In genomic region chr1:72601035-72601674, GRCh38 we compare ENCODE assay signal across 18 cellular contexts.
"Had no signal": no experiment of that assay in that cellular context is flagged by ENCODE, and none has a peak within 500 bp of the region (broad histone marks: within the 10 kb centered on the region; RNA-seq: fewer than 3 reads in every experiment).

No MANE protein-coding gene starts in this region.

- H3K27me3 ChIP-seq: heart left ventricle, spleen, tibial artery, upper lobe of left lung, uterus had no signal

- H3K9me3 Mint-ChIP-seq: nephron progenitor cell; stimulated activated memory B cell treated with anti-CD40 and anti-IgM and Interleukin-4, amounts not matched to agents 10 μg/mL and 1 μg/mL and 100 μg/mL, for 72 hours had no signal

- H3K27me3 Mint-ChIP-seq: naive thymus-derived CD4-positive, alpha-beta T cell; stimulated activated memory B cell treated with anti-CD40 and anti-IgM and Interleukin-4, amounts not matched to agents 10 μg/mL and 1 μg/mL and 100 μg/mL, for 72 hours; stimulated activated naive CD8-positive, alpha-beta T cell treated with anti-CD3 and anti-CD28 coated beads, Interleukin-15, Interleukin-2, amounts not matched to agents 100 ng/mL and 50 ng/mL, for 24 hours had no signal

- H3K27ac Mint-ChIP-seq: naive thymus-derived CD4-positive, alpha-beta T cell; nephron progenitor cell; stimulated activated memory B cell treated with anti-CD40 and anti-IgM and Interleukin-4, amounts not matched to agents 10 μg/mL and 1 μg/mL and 100 μg/mL, for 72 hours; stimulated activated naive CD8-positive, alpha-beta T cell treated with anti-CD3 and anti-CD28 coated beads, Interleukin-15, Interleukin-2, amounts not matched to agents 100 ng/mL and 50 ng/mL, for 24 hours had no signal

- H3K4me3 Mint-ChIP-seq: naive thymus-derived CD4-positive, alpha-beta T cell; nephron progenitor cell; stimulated activated memory B cell treated with anti-CD40 and anti-IgM and Interleukin-4, amounts not matched to agents 10 μg/mL and 1 μg/mL and 100 μg/mL, for 72 hours; stimulated activated naive CD8-positive, alpha-beta T cell treated with anti-CD3 and anti-CD28 coated beads, Interleukin-15, Interleukin-2, amounts not matched to agents 100 ng/mL and 50 ng/mL, for 24 hours had no signal

- H3K9ac ChIP-seq: parathyroid adenoma had no signal

- H3K36me3 Mint-ChIP-seq: naive thymus-derived CD4-positive, alpha-beta T cell; stimulated activated memory B cell treated with anti-CD40 and anti-IgM and Interleukin-4, amounts not matched to agents 10 μg/mL and 1 μg/mL and 100 μg/mL, for 72 hours had no signal

- H3K9me3 ChIP-seq: heart left ventricle, left ventricle myocardium inferior, prostate gland, spleen, tibial artery, upper lobe of left lung, uterus had no signal

- H3K4me1 Mint-ChIP-seq: naive thymus-derived CD4-positive, alpha-beta T cell; nephron progenitor cell; stimulated activated memory B cell treated with anti-CD40 and anti-IgM and Interleukin-4, amounts not matched to agents 10 μg/mL and 1 μg/mL and 100 μg/mL, for 72 hours had no signal

- H3K27ac ChIP-seq: heart left ventricle, left ventricle myocardium inferior, parathyroid adenoma, prostate gland, spleen, tibial artery, upper lobe of left lung, uterus had no signal

- H3K4me1 ChIP-seq: parathyroid adenoma, prostate gland, spleen, tibial artery, upper lobe of left lung, uterus had no signal

- H3K36me3 ChIP-seq: heart left ventricle, left ventricle myocardium inferior, prostate gland, spleen, tibial artery, upper lobe of left lung, uterus had no signal

- H3K4me3 ChIP-seq: heart left ventricle, left ventricle myocardium inferior, prostate gland, spleen, tibial artery, upper lobe of left lung, uterus had no signal

- DNase-seq: effector memory CD4-positive, alpha-beta T cell; hypothalamus; left ventricle myocardium inferior; naive thymus-derived CD4-positive, alpha-beta T cell; nephron progenitor cell; spleen; stimulated activated CD4-positive, alpha-beta T cell treated with anti-CD3 and anti-CD28 coated beads, Interleukin-15, amount 100 ng/mL, for 24 hours; stimulated activated CD4-positive, alpha-beta T cell treated with anti-CD3 and anti-CD28 coated beads, Interleukin-1b, Interleukin-23, amount 100 ng/mL, for 48 hours; stimulated activated CD4-positive, alpha-beta T cell treated with anti-CD3 and anti-CD28 coated beads, Interleukin-4, amount 100 ng/mL, for 24 hours; tibial artery; upper lobe of left lung; uterus had no signal

- ATAC-seq: naive thymus-derived CD4-positive, alpha-beta T cell; sciatic nerve; stimulated activated memory B cell treated with anti-CD40 and anti-IgM and Interleukin-4, amounts not matched to agents 10 μg/mL and 1 μg/mL and 100 μg/mL, for 72 hours had no signal
